In the genomic region with DNA sequence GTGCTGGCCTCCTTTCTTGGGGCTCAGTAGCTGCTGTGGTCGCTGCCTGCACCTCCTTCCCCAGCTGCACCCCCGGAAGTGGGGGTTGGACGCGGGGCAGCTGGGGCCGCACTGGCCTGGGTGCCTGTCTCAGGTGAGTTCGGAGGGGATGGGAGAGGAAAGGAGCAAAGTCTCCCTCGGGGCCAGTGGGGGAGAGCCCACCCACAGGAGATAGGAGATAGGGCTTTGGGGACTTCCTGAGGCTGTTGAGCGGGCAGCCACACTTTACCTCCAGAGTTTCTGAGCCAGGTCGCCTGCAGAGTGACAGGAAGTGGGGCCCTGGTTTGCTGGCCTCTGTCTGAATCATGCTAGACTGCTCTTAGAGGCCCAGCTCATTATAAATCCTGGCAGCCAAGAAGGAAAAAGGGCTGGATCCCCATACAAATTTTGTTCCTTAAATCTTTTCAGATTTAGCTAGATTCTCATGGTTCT, we compare ENCODE assay signal across 9 cellular contexts. TPM values are rescaled to one million over a fixed set of nuclear protein-coding genes. Genes with fewer than 3 reads are reported as not detected.
A peak's percentile ranks its signal among the peaks of the same experiment; 100 is the strongest.
DNase-seq lines count a peak whose midpoint lies in the region; ATAC-seq and TF ChIP-seq lines count a peak whose summit lies in the region.
"Had no signal": no experiment of that assay in that cellular context is flagged by ENCODE, and none has a peak within 500 bp of the region (broad histone marks: within the 10 kb centered on the region; RNA-seq: fewer than 3 reads in every experiment).

No MANE protein-coding gene starts in this region.

- peak overlapping the region; percentile 71 to 88 (median 80) for H3K4me3 Mint-ChIP-seq in CD4-positive, alpha-beta memory T cell
- H3K4me3 Mint-ChIP-seq: brain had no signal

- peaks cover 99% of the 10 kb centered on the region for H3K4me1 ChIP-seq in CD4-positive, alpha-beta memory T cell (ENCODE audit: insufficient read depth, low read length)
- H3K4me1 ChIP-seq in right lobe of liver = peaks cover 0 to 48% (median 5%) of the 10 kb centered on the region in 4 donors

- POLR2A ChIA-PET in CD4-positive, alpha-beta memory T cell (lab: Charles Lee; ENCODE audit: partially characterized antibody) = interaction anchor here (0.9 to 7.5 kb wide), 14 partner anchors 7 to 70 kb away, joined by 3 to 51 read pairs (median 12); a partner anchor contains a TSS

- peak overlapping the region; percentile 66 for H3K27ac ChIP-seq in CD4-positive, alpha-beta memory T cell (ENCODE audit: low read depth, low read length)
- peak overlapping the region in 2 of 3 donors; percentile 20 to 32 for H3K27ac ChIP-seq in right lobe of liver

- H3K27me3 Mint-ChIP-seq in CD4-positive, alpha-beta memory T cell = no peaks in the 10 kb centered on the region

- H3K27me3 ChIP-seq in CD4-positive, alpha-beta memory T cell (ENCODE audit: insufficient read depth, low read length) = no peaks in the 10 kb centered on the region
- H3K27me3 ChIP-seq in right lobe of liver = no peaks in the 10 kb centered on the region

- peaks cover 0 to 2% (median 0%) of the 10 kb centered on the region in 8 donors for H3K9me3 Mint-ChIP-seq in CD4-positive, alpha-beta memory T cell

- intact Hi-C loops in CD4-positive, alpha-beta memory T cell (cut with micrococcal nuclease) = loop anchor here (2.0 kb wide), 1 partner anchor 18 kb away; no protein-coding TSS in a partner anchor
- intact Hi-C loops in right lobe of liver (cut with DNase I) = no loop called here

- H3K27ac Mint-ChIP-seq in CD4-positive, alpha-beta memory T cell = peak overlapping the region; percentile 86 to 96 (median 89)
- H3K27ac Mint-ChIP-seq: brain had no signal

- no peaks in the 10 kb centered on the region for H3K9me3 ChIP-seq in CD4-positive, alpha-beta memory T cell (ENCODE audit: control insufficient read depth in 1 of 2, low read length in 2 of 2)
- H3K9me3 ChIP-seq in right lobe of liver = no peaks in the 10 kb centered on the region

- H3K36me3 Mint-ChIP-seq in CD4-positive, alpha-beta memory T cell = peaks cover 11 to 30% of the 10 kb centered on the region in 2 donors

- peaks cover 7% of the 10 kb centered on the region for H3K36me3 ChIP-seq in CD4-positive, alpha-beta memory T cell (ENCODE audit: insufficient read depth, low read length)
- H3K36me3 ChIP-seq in right lobe of liver = no peaks in the 10 kb centered on the region

- no peak for TF ChIP-seq POLR2A in right lobe of liver (IDR thresholded peaks at IDR 0.05)

- CTCF ChIA-PET in CD4-positive, alpha-beta memory T cell (lab: Charles Lee; ENCODE audit: partially characterized antibody) = interaction anchor here (1.0 to 4.2 kb wide), 13 partner anchors 9 to 139 kb away, joined by 3 to 32 read pairs (median 3); no protein-coding TSS in a partner anchor

- WGBS in right lobe of liver (ENCODE audit: insufficient coverage, low coverage, low lambda C conversion rate, missing lambda C conversion rate) = 45% methylated on average over 2 of the region's 9 CpGs

- ATAC-seq in GM19452 (IDR thresholded peaks at IDR 0.05; ENCODE audit: unreplicated experiment) = peak; percentile 50
- ATAC-seq in HG03432 (IDR thresholded peaks at IDR 0.05; ENCODE audit: unreplicated experiment) = peak; percentile 76
- peak in 1 of 4 donors; percentile 10 for ATAC-seq in right lobe of liver

- no peak for TF ChIP-seq CTCF in right lobe of liver (IDR thresholded peaks at IDR 0.05)

- peak in 4 of 5 donors; percentile 38 to 79 (median 46) for DNase-seq in CD4-positive, alpha-beta memory T cell
- DNase-seq in activated CD4-positive, alpha-beta T cell treated with anti-CD3 and anti-CD28 coated beads for 4 hours = peak; percentile 39 to 44
- DNase-seq in right lobe of liver (peak in 1 of 3 donors; percentile 44), occipital lobe (lab: John Stamatoyannopoulos, UW) (no peak), NCI-H1694 (lab: John Stamatoyannopoulos, UW) (no peak), cerebellar nuclear complex (lab: John Stamatoyannopoulos, UW) (no peak)

- H3K4me1 Mint-ChIP-seq in CD4-positive, alpha-beta memory T cell = peaks cover 75 to 100% (median 91%) of the 10 kb centered on the region in 4 donors

- peak overlapping the region in 1 of 2 donors; percentile 34 for H3K4me3 ChIP-seq in CD4-positive, alpha-beta memory T cell (ENCODE audit: low read length in 2 of 2)
- no peak overlapping the region for H3K4me3 ChIP-seq in right lobe of liver

RNA-seq across cellular contexts. Expression of a gene that starts 8.1 kb away (rescaled TPM):
- total RNA-seq in CD4-positive, alpha-beta memory T cell = 100 to 1,000 TPM; 179 to 187 TPM
- polyA plus RNA-seq in CD4-positive, alpha-beta memory T cell = 100 to 1,000 TPM in 1 of 2 donors, 10 to 100 TPM in 1; 92.2 to 119 TPM
- total RNA-seq in right lobe of liver (10 to 100 TPM; 24.0 to 40.8 (median 27.6) TPM), occipital lobe (5.8 TPM)

Comparison
In these comparisons a context has a peak if more than half of its experiments do, and no peak if none do; other contexts are left out.
1. DNase-seq: peak in CD4-positive, alpha-beta memory T cell (4 of 5) and activated CD4-positive, alpha-beta T cell treated with anti-CD3 and anti-CD28 coated beads for 4 hours (2 of 2); none in occipital lobe (single experiment), NCI-H1694 (single experiment) and cerebellar nuclear complex (0 of 2).
2. RNA of a gene that starts 8.1 kb away (total RNA-seq): 179 to 187 TPM in CD4-positive, alpha-beta memory T cell; 24.0 to 40.8 TPM in right lobe of liver and 5.8 TPM in occipital lobe (single experiment); every median in the first group is over 4 times any median in the second.